Comparison of ENCODE assay signal across 28 cellular contexts in genomic region chr6:88958842-88959241, GRCh38.
"Had no signal": no experiment of that assay in that cellular context is flagged by ENCODE, and none has a peak within 500 bp of the region (broad histone marks: within the 10 kb centered on the region; RNA-seq: fewer than 3 reads in every experiment).

No MANE protein-coding gene starts in this region.

- H3K27me3 ChIP-seq: colonic mucosa, dorsolateral prefrontal cortex, esophagus muscularis mucosa, esophagus squamous epithelium, foreskin keratinocyte, gastrocnemius medialis, gastroesophageal sphincter, heart left ventricle, heart right ventricle had no signal

- H3K27ac ChIP-seq: colonic mucosa, coronary artery, dorsolateral prefrontal cortex, epithelial cell of prostate, esophagus muscularis mucosa, esophagus squamous epithelium, foreskin keratinocyte, gastrocnemius medialis, gastroesophageal sphincter, heart left ventricle, heart right ventricle had no signal

- H3K4me3 ChIP-seq: colonic mucosa, coronary artery, dorsolateral prefrontal cortex, esophagus muscularis mucosa, esophagus squamous epithelium, gastrocnemius medialis, gastroesophageal sphincter, heart left ventricle, heart right ventricle had no signal

- FAIRE-seq: colon, endometrium, endothelial cell of umbilical vein, frontal cortex had no signal

- ATAC-seq: effector memory CD8-positive, alpha-beta T cell; esophagus mucosa; foreskin keratinocyte; gastrocnemius medialis; gastroesophageal sphincter; heart left ventricle; heart right ventricle had no signal

- H3K9me3 ChIP-seq: colonic mucosa, gastrocnemius medialis had no signal

- H3K4me1 ChIP-seq: colonic mucosa, foreskin keratinocyte had no signal

- H3K36me3 ChIP-seq: colonic mucosa, esophagus muscularis mucosa, esophagus squamous epithelium, gastrocnemius medialis, gastroesophageal sphincter, heart left ventricle, heart right ventricle had no signal

- DNase-seq: colonic mucosa; cortex of kidney; dermis blood vessel endothelial cell; dorsolateral prefrontal cortex; effector CD4-positive, alpha-beta T cell; effector CD8-positive, alpha-beta T cell; effector memory CD4-positive, alpha-beta T cell; effector memory CD8-positive, alpha-beta T cell; endodermal cell; erythroblast; esophagus squamous epithelium; foreskin fibroblast; foreskin keratinocyte; foreskin melanocyte; gastrocnemius medialis; glutamatergic neuron; head of caudate nucleus; heart left ventricle; heart right ventricle had no signal
